Comparison of ENCODE assay signal across 25 cellular contexts in genomic region chr12:87599459-87599858, GRCh38.
"Had no signal": no experiment of that assay in that cellular context is flagged by ENCODE, and none has a peak within 500 bp of the region (broad histone marks: within the 10 kb centered on the region; RNA-seq: fewer than 3 reads in every experiment).

No MANE protein-coding gene starts in this region.

- H3K9me3 Mint-ChIP-seq: stimulated activated memory B cell treated with anti-CD40 and anti-IgM and Interleukin-4, amounts not matched to agents 10 μg/mL and 1 μg/mL and 100 μg/mL, for 72 hours; type B pancreatic cell had no signal

- H3K4me3 Mint-ChIP-seq: naive thymus-derived CD4-positive, alpha-beta T cell; natural killer cell treated with Interleukin-12 subunit alpha and Interleukin-12 subunit beta and Interleukin-15 and Interleukin-18, amount 100 ng/mL, for 72 hours; stimulated activated memory B cell treated with anti-CD40 and anti-IgM and Interleukin-4, amounts not matched to agents 10 μg/mL and 1 μg/mL and 100 μg/mL, for 72 hours; stimulated activated naive CD8-positive, alpha-beta T cell treated with anti-CD3 and anti-CD28 coated beads, Interleukin-15, amount 100 ng/mL, for 72 hours; type B pancreatic cell had no signal

- H3K4me2 ChIP-seq: smooth muscle cell had no signal

- DNase-seq: islet precursor cell; left ventricle myocardium superior; lower lobe of right lung; mammary epithelial cell; midbrain; mucosa of descending colon; naive thymus-derived CD4-positive, alpha-beta T cell; ovary; retina; right cardiac atrium; sigmoid colon; stimulated activated CD4-positive, alpha-beta T cell treated with anti-CD3 and anti-CD28 coated beads, Interleukin-1b, Interleukin-23, amount 100 ng/mL, for 48 hours; stimulated activated CD4-positive, alpha-beta T cell treated with anti-CD3 and anti-CD28 coated beads, Interleukin-2, amount 100 ng/mL, for 48 hours; stimulated activated CD4-positive, alpha-beta T cell treated with anti-CD3 and anti-CD28 coated beads, Interleukin-4, amount 100 ng/mL, for 4 hours; stimulated activated CD8-positive, alpha-beta memory T cell treated with anti-CD3 and anti-CD28 coated beads, Interleukin-4, amount 100 ng/mL, for 48 hours; stimulated activated naive CD4-positive, alpha-beta T cell treated with Interleukin-2 at 50 U/mL for 16 hours; stimulated activated naive CD8-positive, alpha-beta T cell treated with anti-CD3 and anti-CD28 coated beads, Interleukin-15, amount 100 ng/mL, for 72 hours; substantia nigra; uterus had no signal

- H3K27ac ChIP-seq: lower lobe of right lung, ovary, prostate gland, sigmoid colon, tibial nerve, uterus had no signal

- H3K36me3 ChIP-seq: lower lobe of right lung, ovary, prostate gland, sigmoid colon, tibial nerve, uterus had no signal

- H3K27ac Mint-ChIP-seq: naive thymus-derived CD4-positive, alpha-beta T cell; natural killer cell treated with Interleukin-12 subunit alpha and Interleukin-12 subunit beta and Interleukin-15 and Interleukin-18, amount 100 ng/mL, for 72 hours; stimulated activated memory B cell treated with anti-CD40 and anti-IgM and Interleukin-4, amounts not matched to agents 10 μg/mL and 1 μg/mL and 100 μg/mL, for 72 hours; stimulated activated naive CD8-positive, alpha-beta T cell treated with anti-CD3 and anti-CD28 coated beads, Interleukin-15, amount 100 ng/mL, for 72 hours; type B pancreatic cell had no signal

- H3K27me3 ChIP-seq: ovary, sigmoid colon, tibial nerve, uterus had no signal

- H3K27me3 Mint-ChIP-seq: naive thymus-derived CD4-positive, alpha-beta T cell; natural killer cell treated with Interleukin-12 subunit alpha and Interleukin-12 subunit beta and Interleukin-15 and Interleukin-18, amount 100 ng/mL, for 72 hours; stimulated activated memory B cell treated with anti-CD40 and anti-IgM and Interleukin-4, amounts not matched to agents 10 μg/mL and 1 μg/mL and 100 μg/mL, for 72 hours; stimulated activated naive CD8-positive, alpha-beta T cell treated with anti-CD3 and anti-CD28 coated beads, Interleukin-15, amount 100 ng/mL, for 72 hours; type B pancreatic cell had no signal

- H3K36me3 Mint-ChIP-seq: naive thymus-derived CD4-positive, alpha-beta T cell; stimulated activated memory B cell treated with anti-CD40 and anti-IgM and Interleukin-4, amounts not matched to agents 10 μg/mL and 1 μg/mL and 100 μg/mL, for 72 hours; type B pancreatic cell had no signal

- H3K4me1 ChIP-seq: lower lobe of right lung, prostate gland, sigmoid colon, tibial nerve, uterus had no signal

- H3K4me1 Mint-ChIP-seq: naive thymus-derived CD4-positive, alpha-beta T cell; stimulated activated memory B cell treated with anti-CD40 and anti-IgM and Interleukin-4, amounts not matched to agents 10 μg/mL and 1 μg/mL and 100 μg/mL, for 72 hours; stimulated activated naive CD8-positive, alpha-beta T cell treated with anti-CD3 and anti-CD28 coated beads, Interleukin-15, amount 100 ng/mL, for 72 hours had no signal

- ATAC-seq: left ventricle myocardium superior; lower lobe of right lung; mucosa of descending colon; naive thymus-derived CD4-positive, alpha-beta T cell; natural killer cell treated with Interleukin-12 subunit alpha and Interleukin-12 subunit beta and Interleukin-15 and Interleukin-18, amount 100 ng/mL, for 72 hours; right cardiac atrium; stimulated activated memory B cell treated with anti-CD40 and anti-IgM and Interleukin-4, amounts not matched to agents 10 μg/mL and 1 μg/mL and 100 μg/mL, for 72 hours; stimulated activated naive CD8-positive, alpha-beta T cell treated with anti-CD3 and anti-CD28 coated beads, Interleukin-15, amount 100 ng/mL, for 72 hours had no signal

- H3K9me3 ChIP-seq: lower lobe of right lung, mucosa of descending colon, ovary, prostate gland, sigmoid colon, tibial nerve, uterus had no signal

- H3K4me3 ChIP-seq: lower lobe of right lung, mucosa of descending colon, ovary, prostate gland, sigmoid colon, smooth muscle cell, tibial nerve, uterus had no signal
